21 cellular contexts compared by ENCODE assay signal in genomic region chr3:160372780-160373179, GRCh38. TPM values are rescaled to one million over a fixed set of nuclear protein-coding genes. Genes with fewer than 3 reads are reported as not detected.
A peak's percentile ranks its signal among the peaks of the same experiment; 100 is the strongest.
DNase-seq lines count a peak whose midpoint lies in the region; FAIRE-seq and TF ChIP-seq lines count a peak whose summit lies in the region.
"Had no signal": no experiment of that assay in that cellular context is flagged by ENCODE, and none has a peak within 500 bp of the region (broad histone marks: within the 10 kb centered on the region; RNA-seq: fewer than 3 reads in every experiment).

No MANE protein-coding gene starts in this region.

- no peaks in the 10 kb centered on the region for H3K9me3 ChIP-seq in astrocyte (ENCODE audit: insufficient read depth, low read depth, low read length)
- H3K9me3 ChIP-seq: heart right ventricle, right atrium auricular region had no signal

- 0 out of 2 replicates have a peak, but pooled peaks cover 1% of the 10 kb centered on the region for H3K36me3 ChIP-seq in BJ (ENCODE audit: control insufficient read depth, insufficient read depth, low read length)
- H3K36me3 ChIP-seq in astrocyte (ENCODE audit: insufficient read depth, low read length), result no peaks in the 10 kb centered on the region

- peaks cover 2% of the 10 kb centered on the region for H3K4me1 Mint-ChIP-seq in astrocyte (ENCODE audit: low read depth, unreplicated experiment)
- peaks cover 25% of the 10 kb centered on the region for H3K4me1 Mint-ChIP-seq in activated naive CD4-positive, alpha-beta T cell treated with anti-CD3 and anti-CD28 coated beads for 36 hours (ENCODE audit: low read depth)

- no peak overlapping the region for H3K4me3 ChIP-seq in BJ (ENCODE audit: low read depth, low read length)
- H3K4me3 ChIP-seq in astrocyte (ENCODE audit: insufficient read depth, low read depth, low read length), result no peak overlapping the region
- H3K4me3 ChIP-seq: coronary artery, heart right ventricle, right atrium auricular region had no signal

- no peaks in the 10 kb centered on the region for H3K27me3 Mint-ChIP-seq in astrocyte (ENCODE audit: low read depth, unreplicated experiment)
- no peaks in the 10 kb centered on the region for H3K27me3 Mint-ChIP-seq in activated naive CD4-positive, alpha-beta T cell treated with anti-CD3 and anti-CD28 coated beads for 36 hours (ENCODE audit: low read depth)
- H3K27me3 Mint-ChIP-seq: activated CD8-positive, alpha-beta T cell treated with anti-CD3 and anti-CD28 coated beads for 36 hours; CD4-positive, CD25-positive, alpha-beta regulatory T cell; IgD-negative memory B cell had no signal

- POLR2A ChIA-PET in BJ (lab: Charles Lee), result interaction anchor here (0.6 kb wide), 1 partner anchor 42 kb away, joined by 5 read pairs; no protein-coding TSS in a partner anchor

- no peaks in the 10 kb centered on the region for H3K27me3 ChIP-seq in BJ (ENCODE audit: control insufficient read depth, insufficient read depth, low read length)
- H3K27me3 ChIP-seq in astrocyte (ENCODE audit: insufficient read depth, low read length), result no peaks in the 10 kb centered on the region
- H3K27me3 ChIP-seq: heart right ventricle, right atrium auricular region had no signal

- no peak overlapping the region for H3K27ac ChIP-seq in astrocyte (ENCODE audit: low read depth, low read length)
- H3K27ac ChIP-seq: coronary artery, heart right ventricle, right atrium auricular region had no signal

- FAIRE-seq in astrocyte (lab: Jason Lieb, UNC), result no peak
- FAIRE-seq in urothelium cell line (lab: Jason Lieb, UNC), result no peak
- FAIRE-seq: GM12892 had no signal

- no peaks in the 10 kb centered on the region for H3K79me2 ChIP-seq in astrocyte (ENCODE audit: insufficient read depth, low read length)

- peaks cover 4% of the 10 kb centered on the region for H3K9me3 Mint-ChIP-seq in astrocyte (ENCODE audit: unreplicated experiment)
- no peaks in the 10 kb centered on the region for H3K9me3 Mint-ChIP-seq in activated naive CD4-positive, alpha-beta T cell treated with anti-CD3 and anti-CD28 coated beads for 36 hours
- H3K9me3 Mint-ChIP-seq: activated CD8-positive, alpha-beta T cell treated with anti-CD3 and anti-CD28 coated beads for 36 hours; activated T-helper 1 cell treated with anti-CD3 and anti-CD28 coated beads, Interleukin-12 subunit alpha, Interleukin-12 subunit beta, Interleukin-2, Interleukin-4 antibody, amounts not matched to agents 30 ng/mL and 10 ng/mL and 1 ng/mL, durations not matched to agents 14 hours and 24 hours and 36 hours; CD4-positive, CD25-positive, alpha-beta regulatory T cell had no signal

- peaks cover 15% of the 10 kb centered on the region for H3K36me3 Mint-ChIP-seq in astrocyte (ENCODE audit: low read depth, unreplicated experiment)
- H3K36me3 Mint-ChIP-seq in activated naive CD4-positive, alpha-beta T cell treated with anti-CD3 and anti-CD28 coated beads for 36 hours (ENCODE audit: low read depth), result peaks cover 22% of the 10 kb centered on the region

- H3K9ac ChIP-seq in astrocyte (ENCODE audit: low read length), result no peak overlapping the region

- DNase-seq in BJ (ENCODE audit: low read depth) (peak; percentile 44), M059J (ENCODE audit: low read depth) (peak; percentile 69), astrocyte (ENCODE audit: low read depth) (peak; percentile 43), iris pigment epithelial cell (ENCODE audit: low read depth) (peak; percentile 85), kidney tubule cell (ENCODE audit: low spot score) (no peak), urothelium cell line (ENCODE audit: low spot score) (no peak), COLO829 (ENCODE audit: low spot score) (no peak)
- DNase-seq in activated naive CD4-positive, alpha-beta T cell treated with anti-CD3 and anti-CD28 coated beads for 36 hours, result no peak
- DNase-seq: activated CD8-positive, alpha-beta T cell treated with anti-CD3 and anti-CD28 coated beads for 36 hours; amniotic stem cell; CD4-positive, CD25-positive, alpha-beta regulatory T cell; H7; heart right ventricle; midbrain; NCI-H2227 treated with DMSO at 0.1 percent for 48 hours; stimulated activated CD4-positive, alpha-beta T cell treated with anti-CD3 and anti-CD28 coated beads, Interleukin-1b, Interleukin-23, amount 100 ng/mL, for 48 hours had no signal

- intact Hi-C loops in activated naive CD4-positive, alpha-beta T cell treated with anti-CD3 and anti-CD28 coated beads for 36 hours (cut with micrococcal nuclease), result no loop called here

- TF ChIP-seq CTCF in BJ (IDR thresholded peaks at IDR 0.05; ENCODE audit: insufficient read depth, low read depth, low read length) (no peak), astrocyte (IDR thresholded peaks at IDR 0.05; ENCODE audit: insufficient read depth, low read depth, low read length) (no peak)

- H3K4me1 ChIP-seq in astrocyte (ENCODE audit: insufficient read depth, low read length), result peaks cover 5% of the 10 kb centered on the region
- H3K4me1 ChIP-seq: heart right ventricle, right atrium auricular region had no signal

- H3K4me3 Mint-ChIP-seq in astrocyte (ENCODE audit: unreplicated experiment), result no peak overlapping the region
- H3K4me3 Mint-ChIP-seq in activated naive CD4-positive, alpha-beta T cell treated with anti-CD3 and anti-CD28 coated beads for 36 hours, result no peak overlapping the region
- H3K4me3 Mint-ChIP-seq: activated CD8-positive, alpha-beta T cell treated with anti-CD3 and anti-CD28 coated beads for 36 hours; activated T-helper 1 cell treated with anti-CD3 and anti-CD28 coated beads, Interleukin-12 subunit alpha, Interleukin-12 subunit beta, Interleukin-2, Interleukin-4 antibody, amounts not matched to agents 30 ng/mL and 10 ng/mL and 1 ng/mL, durations not matched to agents 14 hours and 24 hours and 36 hours; CD4-positive, CD25-positive, alpha-beta regulatory T cell; IgD-negative memory B cell had no signal

- H3K4me2 ChIP-seq in astrocyte (ENCODE audit: low read length), result no peak overlapping the region

- no peaks in the 10 kb centered on the region for H4K20me1 ChIP-seq in astrocyte (ENCODE audit: insufficient read depth, low read length)

- no peak overlapping the region for H2AFZ ChIP-seq in astrocyte (ENCODE audit: low read depth, low read length)

- no peak overlapping the region for H3K27ac Mint-ChIP-seq in astrocyte (ENCODE audit: unreplicated experiment)
- H3K27ac Mint-ChIP-seq in activated naive CD4-positive, alpha-beta T cell treated with anti-CD3 and anti-CD28 coated beads for 36 hours, result no peak overlapping the region
- H3K27ac Mint-ChIP-seq: activated CD8-positive, alpha-beta T cell treated with anti-CD3 and anti-CD28 coated beads for 36 hours; activated T-helper 1 cell treated with anti-CD3 and anti-CD28 coated beads, Interleukin-12 subunit alpha, Interleukin-12 subunit beta, Interleukin-2, Interleukin-4 antibody, amounts not matched to agents 30 ng/mL and 10 ng/mL and 1 ng/mL, durations not matched to agents 14 hours and 24 hours and 36 hours; IgD-negative memory B cell had no signal

- CTCF ChIA-PET in BJ (lab: Yijun Ruan, JAX), result interaction anchor here (0.5 kb wide), 1 partner anchor 262 kb away, joined by 3 read pairs; no protein-coding TSS in a partner anchor
- CTCF ChIA-PET in activated naive CD4-positive, alpha-beta T cell treated with anti-CD3 and anti-CD28 coated beads for 36 hours (lab: Charles Lee), result no interaction called here

RNA-seq across cellular contexts. Expression of gene IFT80, which starts 26.2 kb away (rescaled TPM):
- 10.4 and 20.6 TPM in 2 replicates for polyA plus RNA-seq in BJ (2011; rRNA removed)
- 6.6 and 9.7 TPM in 2 replicates for polyA minus RNA-seq in BJ (2011; rRNA and poly(A)+ RNA removed)
- 32.4 and 39.9 TPM in 2 replicates for total RNA-seq in M059J (2014; rRNA removed; shearing (Covaris generic))
- total RNA-seq in astrocyte, result 25.2 and 27.3 TPM in 2 replicates
- total RNA-seq in activated naive CD4-positive, alpha-beta T cell treated with anti-CD3 and anti-CD28 coated beads for 36 hours, result 1 to 10 TPM; 9.3 to 9.9 TPM

RNA-seq across cellular contexts. Expression of gene SMC4, which starts 26.7 kb away (rescaled TPM):
- 26.1 and 41.5 TPM in 2 replicates for polyA plus RNA-seq in BJ (2011; rRNA removed)
- polyA minus RNA-seq in BJ (2011; rRNA and poly(A)+ RNA removed), result 10.3 and 18.3 TPM in 2 replicates
- total RNA-seq in M059J (2014; rRNA removed; shearing (Covaris generic)), result 116 and 164 TPM in 2 replicates
- 34.1 and 38.6 TPM in 2 replicates for total RNA-seq in astrocyte
- 100 to 1,000 TPM; 187 to 191 TPM for total RNA-seq in activated naive CD4-positive, alpha-beta T cell treated with anti-CD3 and anti-CD28 coated beads for 36 hours

Comparison
In these comparisons a context has a peak if more than half of its experiments do, and no peak if none do; other contexts are left out.
1. DNase-seq: peak in BJ (single experiment), M059J (single experiment), astrocyte (single experiment) and iris pigment epithelial cell (single experiment); none in kidney tubule cell (single experiment), urothelium cell line (single experiment), COLO829 (single experiment) and activated naive CD4-positive, alpha-beta T cell treated with anti-CD3 and anti-CD28 coated beads for 36 hours (single experiment).